ENCODE assay signal across 15 cellular contexts in the genomic region with DNA sequence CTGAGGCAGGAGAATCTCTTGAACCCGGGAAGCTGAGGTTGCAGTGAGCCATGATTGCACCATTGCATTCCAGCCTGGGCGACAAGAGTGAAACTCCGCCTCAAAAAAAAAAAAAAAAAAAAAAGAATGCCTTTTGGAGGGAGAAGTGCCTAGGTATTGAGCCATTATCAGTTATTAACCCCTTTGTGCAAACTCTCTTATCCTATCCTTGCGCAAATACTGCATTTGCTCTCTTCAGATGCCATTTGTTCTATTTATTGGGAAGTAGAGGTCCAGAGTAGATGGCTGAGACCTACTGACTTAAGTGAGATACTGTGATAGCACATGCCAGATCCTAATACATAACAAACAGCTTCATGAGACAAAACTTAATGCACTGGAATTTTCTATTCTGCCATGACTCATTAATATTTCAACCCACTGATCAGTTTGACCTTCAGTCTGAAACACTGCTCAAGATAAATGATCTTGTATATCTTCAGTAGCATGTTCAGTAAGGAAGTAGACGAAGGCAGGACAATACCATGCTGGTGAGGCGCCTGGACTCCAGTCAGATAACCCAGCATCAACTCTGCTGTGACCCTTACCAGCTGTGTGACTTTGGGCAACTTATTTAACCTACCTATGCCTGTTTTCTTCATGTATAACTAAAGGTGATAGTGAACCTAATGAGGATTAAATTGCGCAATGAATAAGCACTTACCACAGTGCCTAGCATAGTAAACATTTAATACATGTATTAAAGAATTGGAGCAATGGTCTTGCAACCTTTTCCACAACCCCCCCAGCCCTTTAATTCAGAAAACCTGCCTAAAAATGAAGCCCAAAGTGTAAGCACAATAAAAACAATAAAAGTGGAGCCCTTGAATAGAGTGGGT. TPM values are rescaled to one million over a fixed set of nuclear protein-coding genes. Genes with fewer than 3 reads are reported as not detected.
DNase-seq lines count a peak whose midpoint lies in the region; ATAC-seq, FAIRE-seq and TF ChIP-seq lines count a peak whose summit lies in the region.
"Had no signal": no experiment of that assay in that cellular context is flagged by ENCODE, and none has a peak within 500 bp of the region (broad histone marks: within the 10 kb centered on the region; RNA-seq: fewer than 3 reads in every experiment).

No MANE protein-coding gene starts in this region.

- POLR2A ChIA-PET in SK-N-SH (lab: Yijun Ruan, JAX): no interaction called here

- H2AFZ ChIP-seq in SK-N-SH (ENCODE audit: low read depth): no peak overlapping the region
- no peak overlapping the region for H2AFZ ChIP-seq in astrocyte (ENCODE audit: low read depth, low read length)
- H2AFZ ChIP-seq in Karpas-422 (ENCODE audit: low read length): no peak overlapping the region

- DNase-seq in SK-N-SH (no peak), astrocyte (ENCODE audit: low read depth) (no peak), neural crest cell (ENCODE audit: low read depth, low spot score) (no peak), GOT3 (lab: John Stamatoyannopoulos, UW) (no peak), superior temporal gyrus (ENCODE audit: extremely low spot score) (no peak), Karpas-422 (no peak)
- DNase-seq: activated effector memory CD4-positive, alpha-beta T cell treated with Interleukin-2 at 50 U/mL for 16 hours; central memory CD4-positive, alpha-beta T cell; NCI-H2081 treated with DMSO at 0.1 percent for 48 hours; NK-92 treated with Interleukin-12 subunit alpha and Interleukin-12 subunit beta, amount 100 ng/mL, for 24 hours; thyroid gland had no signal

- 93% methylated on average over 7 of the region's 7 CpGs for WGBS in SK-N-SH (ENCODE audit: low lambda C conversion rate)

- TF ChIP-seq RAD21 in SK-N-SH (IDR thresholded peaks at IDR 0.05; ENCODE audit: low read length): no peak
- TF ChIP-seq RAD21 in Ishikawa (IDR thresholded peaks at IDR 0.05; ENCODE audit: low read depth): no peak

- H4K20me1 ChIP-seq in SK-N-SH (ENCODE audit: insufficient read depth) (peaks cover 8% of the 10 kb centered on the region; the same call in 1 of the 2 replicates), astrocyte (ENCODE audit: insufficient read depth, low read length) (peaks cover 63% of the 10 kb centered on the region), Karpas-422 (ENCODE audit: insufficient read depth, low read depth, low read length) (peaks cover 19% of the 10 kb centered on the region)

- H3K4me1 ChIP-seq in SK-N-SH (ENCODE audit: control insufficient read depth in 1 of 2, insufficient read depth in 2 of 2, low read depth in 1 of 2, low read length in 1 of 2) (peaks cover 7% of the 10 kb centered on the region in 2 experiments; a peak in 2 of 4 replicates), astrocyte (ENCODE audit: insufficient read depth, low read length) (peaks cover 10% of the 10 kb centered on the region), Karpas-422 (ENCODE audit: low read length) (peaks cover 27% of the 10 kb centered on the region)

- H3K27ac Mint-ChIP-seq in astrocyte (ENCODE audit: unreplicated experiment) (peak overlapping the region; percentile 20), neural crest cell (ENCODE audit: unreplicated experiment) (no peak overlapping the region)

- H3K4me1 Mint-ChIP-seq in astrocyte (ENCODE audit: low read depth, unreplicated experiment) (peaks cover 28% of the 10 kb centered on the region), neural crest cell (peaks cover 23% of the 10 kb centered on the region)

- H3K9me2 ChIP-seq in SK-N-SH: no peaks in the 10 kb centered on the region
- H3K9me2 ChIP-seq in Karpas-422 (replicated peaks; ENCODE audit: insufficient read depth, low read length): no peaks in the 10 kb centered on the region

- peak; percentile 32 for ATAC-seq in SK-N-SH treated with all-trans-retinoic acid at 6 μM for 48 hours

- peaks cover 10% of the 10 kb centered on the region for H3K36me3 Mint-ChIP-seq in astrocyte (ENCODE audit: low read depth, unreplicated experiment)
- peaks cover 15% of the 10 kb centered on the region for H3K36me3 Mint-ChIP-seq in neural crest cell (ENCODE audit: low read depth)

- H3F3A ChIP-seq in SK-N-SH (replicated peaks; ENCODE audit: insufficient read depth): peaks cover 26% of the 10 kb centered on the region

- TF ChIP-seq EP300 in SK-N-SH (IDR thresholded peaks at IDR 0.05; ENCODE audit: borderline replicate concordance in 1 of 2, low read depth in 1 of 2, low read length in 1 of 2) (no peak), Ishikawa (IDR thresholded peaks at IDR 0.05; ENCODE audit: borderline replicate concordance) (no peak)

- H3K27me3 Mint-ChIP-seq in astrocyte (ENCODE audit: low read depth, unreplicated experiment): no peaks in the 10 kb centered on the region
- no peaks in the 10 kb centered on the region for H3K27me3 Mint-ChIP-seq in neural crest cell (ENCODE audit: low read depth)

- TF ChIP-seq CTCF in SK-N-SH (IDR thresholded peaks at IDR 0.05) (no peak), astrocyte (IDR thresholded peaks at IDR 0.05; ENCODE audit: insufficient read depth, low read depth, low read length) (no peak), neural crest cell (conservative IDR thresholded peaks at IDR 0.05) (no peak)

- H3K9me3 Mint-ChIP-seq in astrocyte (ENCODE audit: unreplicated experiment) (no peaks in the 10 kb centered on the region), neural crest cell (no peaks in the 10 kb centered on the region)

- FAIRE-seq in astrocyte (lab: Jason Lieb, UNC): no peak
- FAIRE-seq: A204.1 had no signal

- H3K27me3 ChIP-seq in SK-N-SH (ENCODE audit: insufficient read depth) (no peaks in the 10 kb centered on the region), astrocyte (ENCODE audit: insufficient read depth, low read length) (no peaks in the 10 kb centered on the region), Karpas-422 (ENCODE audit: low read length) (no peaks in the 10 kb centered on the region)
- H3K27me3 ChIP-seq: thyroid gland had no signal

- CTCF ChIA-PET in SK-N-SH (lab: Yijun Ruan, JAX): no interaction called here

- H3K4me2 ChIP-seq in SK-N-SH (no peak overlapping the region), astrocyte (ENCODE audit: low read length) (no peak overlapping the region), Karpas-422 (ENCODE audit: low read depth, low read length, poor library complexity, severe bottlenecking) (no peak overlapping the region)

- H3K9ac ChIP-seq in SK-N-SH (no peak overlapping the region), astrocyte (ENCODE audit: low read length) (no peak overlapping the region), Karpas-422 (ENCODE audit: low read length) (no peak overlapping the region)

- H3K27ac ChIP-seq in SK-N-SH (ENCODE audit: low read depth in 2 of 2, low read length in 1 of 2) (peak overlapping the region in 1 of 2 experiments; percentile 10; a peak in 1 of 4 replicates), astrocyte (ENCODE audit: low read depth, low read length) (no peak overlapping the region), Karpas-422 (ENCODE audit: low read length) (no peak overlapping the region)
- H3K27ac ChIP-seq: thyroid gland had no signal

- H3K36me3 ChIP-seq in SK-N-SH (replicated peaks in 1 of 2; ENCODE audit: control insufficient read depth in 1 of 2, insufficient read depth in 2 of 2, low read length in 1 of 2): peaks cover 16 to 36% of the 10 kb centered on the region in 2 experiments
- peaks cover 12% of the 10 kb centered on the region for H3K36me3 ChIP-seq in astrocyte (ENCODE audit: insufficient read depth, low read length)
- H3K36me3 ChIP-seq in Karpas-422 (ENCODE audit: insufficient read depth, low read length): peaks cover 43% of the 10 kb centered on the region
- H3K36me3 ChIP-seq: thyroid gland had no signal

- H3K9me3 ChIP-seq in SK-N-SH: no peaks in the 10 kb centered on the region
- no peaks in the 10 kb centered on the region for H3K9me3 ChIP-seq in astrocyte (ENCODE audit: insufficient read depth, low read depth, low read length)
- H3K9me3 ChIP-seq in Karpas-422 (ENCODE audit: low read length): no peaks in the 10 kb centered on the region
- H3K9me3 ChIP-seq: thyroid gland had no signal

- H3K79me2 ChIP-seq in SK-N-SH (ENCODE audit: insufficient read depth) (peaks cover 95% of the 10 kb centered on the region), astrocyte (ENCODE audit: insufficient read depth, low read length) (peaks cover 47% of the 10 kb centered on the region), Karpas-422 (ENCODE audit: low read length) (peaks cover 77% of the 10 kb centered on the region)

- H3K4me3 Mint-ChIP-seq in astrocyte (ENCODE audit: unreplicated experiment): no peak overlapping the region
- H3K4me3 Mint-ChIP-seq in neural crest cell: peak overlapping the region; percentile 13

- no peak overlapping the region for H3K4me3 ChIP-seq in SK-N-SH (ENCODE audit: low read depth in 2 of 2, low read length in 1 of 2)
- H3K4me3 ChIP-seq in astrocyte (ENCODE audit: insufficient read depth, low read depth, low read length): no peak overlapping the region
- H3K4me3 ChIP-seq in Karpas-422 (ENCODE audit: low read length): no peak overlapping the region
- H3K4me3 ChIP-seq: lung, thyroid gland had no signal

RNA-seq across cellular contexts. Expression of gene DNAAF2, which starts 5.7 kb away (rescaled TPM):
- 8.9 and 9.9 TPM in 2 replicates for polyA plus RNA-seq in SK-N-SH (2012; rRNA removed)
- polyA plus RNA-seq in SK-N-SH (2012; cell fraction: cytosol; rRNA removed): 10.8 and 11.4 TPM in 2 replicates
- polyA plus RNA-seq in SK-N-SH (2012; cell fraction: nucleus; rRNA removed): 5.8 and 9.6 TPM in 2 replicates
- total RNA-seq in astrocyte: 8.7 and 10.7 TPM in 2 replicates
- total RNA-seq in neural crest cell: 18.9 and 20.4 TPM in 2 replicates
- 23.1 and 29.7 TPM in 2 replicates for total RNA-seq in Karpas-422 (2014; rRNA removed; shearing (Covaris generic); ENCODE audit: low replicate concordance)

RNA-seq across cellular contexts. Expression of gene MGAT2, which starts 20.2 kb away (rescaled TPM):
- polyA plus RNA-seq in SK-N-SH (2012; rRNA removed): 20.6 and 22.0 TPM in 2 replicates
- polyA plus RNA-seq in SK-N-SH (2012; cell fraction: cytosol; rRNA removed): 24.4 and 24.8 TPM in 2 replicates
- 9.3 and 9.7 TPM in 2 replicates for polyA plus RNA-seq in SK-N-SH (2012; cell fraction: nucleus; rRNA removed)
- total RNA-seq in astrocyte: 55.5 and 56.0 TPM in 2 replicates
- total RNA-seq in neural crest cell: 31.8 and 32.3 TPM in 2 replicates
- 74.0 and 82.5 TPM in 2 replicates for total RNA-seq in Karpas-422 (2014; rRNA removed; shearing (Covaris generic); ENCODE audit: low replicate concordance)

RNA-seq across cellular contexts. Expression of gene RPL36AL, which starts 20.4 kb away (rescaled TPM):
- 260 and 337 TPM in 2 replicates for polyA plus RNA-seq in SK-N-SH (2012; rRNA removed)
- 446 and 755 TPM in 2 replicates for polyA plus RNA-seq in SK-N-SH (2012; cell fraction: cytosol; rRNA removed)
- 59.1 and 73.7 TPM in 2 replicates for polyA plus RNA-seq in SK-N-SH (2012; cell fraction: nucleus; rRNA removed)
- total RNA-seq in astrocyte: 166 and 194 TPM in 2 replicates
- total RNA-seq in neural crest cell: 147 and 151 TPM in 2 replicates
- 396 and 770 TPM in 2 replicates for total RNA-seq in Karpas-422 (2014; rRNA removed; shearing (Covaris generic); ENCODE audit: low replicate concordance)

RNA-seq across cellular contexts. Expression of gene LRR1, which starts 42.0 kb away (rescaled TPM):
- 9.3 and 9.5 TPM in 2 replicates for polyA plus RNA-seq in SK-N-SH (2012; rRNA removed)
- polyA plus RNA-seq in SK-N-SH (2012; cell fraction: cytosol; rRNA removed): 11.5 and 17.6 TPM in 2 replicates
- 3.7 and 4.5 TPM in 2 replicates for polyA plus RNA-seq in SK-N-SH (2012; cell fraction: nucleus; rRNA removed)
- total RNA-seq in astrocyte (9.9 and 10.0 TPM in 2 replicates), neural crest cell (40.2 and 42.9 TPM in 2 replicates)
- total RNA-seq in Karpas-422 (2014; rRNA removed; shearing (Covaris generic); ENCODE audit: low replicate concordance): 62.1 and 75.1 TPM in 2 replicates

RNA-seq across cellular contexts. Expression of gene POLE2, which starts 47.2 kb away (rescaled TPM):
- 8.1 and 8.5 TPM in 2 replicates for polyA plus RNA-seq in SK-N-SH (2012; rRNA removed)
- 10.1 and 10.6 TPM in 2 replicates for polyA plus RNA-seq in SK-N-SH (2012; cell fraction: cytosol; rRNA removed)
- 9.5 and 10.0 TPM in 2 replicates for polyA plus RNA-seq in SK-N-SH (2012; cell fraction: nucleus; rRNA removed)
- total RNA-seq in astrocyte (2.0 and 3.0 TPM in 2 replicates), neural crest cell (26.8 and 31.5 TPM in 2 replicates)
- total RNA-seq in Karpas-422 (2014; rRNA removed; shearing (Covaris generic); ENCODE audit: low replicate concordance): 21.0 and 51.0 TPM in 2 replicates
